9 cellular contexts compared by ENCODE assay signal in genomic region chr1:4529579-4530445, GRCh38.
"Had no signal": no experiment of that assay in that cellular context is flagged by ENCODE, and none has a peak within 500 bp of the region (broad histone marks: within the 10 kb centered on the region; RNA-seq: fewer than 3 reads in every experiment).

No MANE protein-coding gene starts in this region.

- H3K4me1 ChIP-seq: suprapubic skin had no signal

- H3K27me3 ChIP-seq: body of pancreas had no signal

- H3K4me3 ChIP-seq: body of pancreas, suprapubic skin had no signal

- H3K9me3 ChIP-seq: body of pancreas, suprapubic skin had no signal

- H3K27ac ChIP-seq: suprapubic skin had no signal

- ATAC-seq: body of pancreas; natural killer cell treated with Interleukin-12 subunit alpha and Interleukin-12 subunit beta and Interleukin-15 and Interleukin-18, amount 100 ng/mL, for 72 hours had no signal

- DNase-seq: activated naive CD4-positive, alpha-beta T cell treated with anti-CD3 and anti-CD28 coated beads, Interleukin-2, amount 50 U/mL, for 16 hours; amniotic stem cell; body of pancreas; hypothalamus; kidney glomerular epithelial cell; stimulated activated CD4-positive, alpha-beta T cell treated with anti-CD3 and anti-CD28 coated beads, Interleukin-2, amount 100 ng/mL, for 48 hours; stimulated activated naive CD4-positive, alpha-beta T cell treated with Interleukin-2 at 50 U/mL for 16 hours had no signal

- H3K36me3 ChIP-seq: suprapubic skin had no signal
